Comparison of ENCODE assay signal across 8 cellular contexts in the genomic region with DNA sequence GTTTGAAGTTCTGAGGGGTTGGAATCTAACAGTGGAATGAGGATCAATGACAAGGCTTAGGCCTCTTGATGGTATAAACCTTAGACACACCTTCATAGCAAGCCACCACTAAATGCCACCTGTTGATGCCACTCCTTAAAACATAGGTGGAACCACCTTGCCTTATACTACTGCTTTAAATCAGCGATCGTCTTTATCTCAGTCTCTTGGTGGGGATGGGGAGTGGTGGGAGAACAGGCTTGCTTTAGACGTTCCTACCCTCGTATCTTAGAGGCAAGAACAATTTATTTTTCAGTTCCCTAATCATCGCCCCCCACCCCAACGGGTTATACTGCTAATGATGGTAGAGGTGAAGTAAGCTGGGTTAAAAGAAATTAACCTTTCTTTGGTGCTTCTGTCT. TPM values are rescaled to one million over a fixed set of nuclear protein-coding genes. Genes with fewer than 3 reads are reported as not detected.
DNase-seq lines count a peak whose midpoint lies in the region; ATAC-seq and TF ChIP-seq lines count a peak whose summit lies in the region.

No MANE protein-coding gene starts in this region.

- H3K36me3 Mint-ChIP-seq in CD8-positive, alpha-beta memory T cell = peaks cover 0 to 22% (median 4%) of the 10 kb centered on the region in 3 donors

- no peak for DNase-seq in CD8-positive, alpha-beta memory T cell
- DNase-seq in NCI-H526 (lab: John Stamatoyannopoulos, UW) (peak; percentile 26 to 41), ovary (no peak), NCI-H187 treated with DMSO at 0.1 percent for 48 hours (lab: John Stamatoyannopoulos, UW) (no peak), middle frontal gyrus (ENCODE audit: extremely low spot score, low spot score) (no peak), iPS-NIHi7 (ENCODE audit: extremely low spot score) (no peak)

- intact Hi-C loops in ovary (cut with DNase I) = loop anchor here in 1 of 4 donors (10.0 kb wide), 1 partner anchor 150 kb away; a partner anchor contains a TSS

- no peak for TF ChIP-seq EP300 in ovary (IDR thresholded peaks at IDR 0.05)

- POLR2A ChIA-PET in CD8-positive, alpha-beta memory T cell (lab: Charles Lee) = interaction anchor here (2.5 kb wide), 1 partner anchor 101 kb away, joined by 31 read pairs; a partner anchor contains a TSS

- TF ChIP-seq POLR2A in ovary (IDR thresholded peaks at IDR 0.05) = no peak

- no peak for TF ChIP-seq CTCF in ovary (IDR thresholded peaks at IDR 0.05)

- peaks cover 75 to 78% (median 76%) of the 10 kb centered on the region in 3 donors for H3K4me1 Mint-ChIP-seq in CD8-positive, alpha-beta memory T cell

- 24 to 29% (median 27%) methylated on average over 6 of the region's 6 CpGs for WGBS in ovary, 3 donors

- H3K9me3 Mint-ChIP-seq in CD8-positive, alpha-beta memory T cell = no peaks in the 10 kb centered on the region

- peak overlapping the region; percentile 72 to 99 (median 96) for H3K27ac Mint-ChIP-seq in CD8-positive, alpha-beta memory T cell

- CTCF ChIA-PET in CD8-positive, alpha-beta memory T cell (lab: Charles Lee) = no interaction called here

- H3K27ac ChIP-seq in CD8-positive, alpha-beta memory T cell (ENCODE audit: low read depth, low read length) = no peak overlapping the region
- H3K27ac ChIP-seq in ovary = no peak overlapping the region

- H3K4me3 Mint-ChIP-seq in CD8-positive, alpha-beta memory T cell = peak overlapping the region; percentile 87 to 99 (median 96)

- H3K9ac ChIP-seq in endocrine pancreas (ENCODE audit: control insufficient read depth, insufficient read depth, low read length) = no peak overlapping the region

- no peaks in the 10 kb centered on the region for H3K27me3 ChIP-seq in CD8-positive, alpha-beta memory T cell (ENCODE audit: insufficient read depth, low read length, poor library complexity, severe bottlenecking)
- no peaks in the 10 kb centered on the region for H3K27me3 ChIP-seq in endocrine pancreas (ENCODE audit: control insufficient read depth, insufficient read depth, low read length)
- no peaks in the 10 kb centered on the region for H3K27me3 ChIP-seq in ovary

- H3K9me3 ChIP-seq in CD8-positive, alpha-beta memory T cell (ENCODE audit: low read length) = no peaks in the 10 kb centered on the region
- H3K9me3 ChIP-seq in endocrine pancreas (ENCODE audit: control insufficient read depth, low read length) (no peaks in the 10 kb centered on the region), ovary (no peaks in the 10 kb centered on the region)

- peaks cover 53% of the 10 kb centered on the region for H3K4me1 ChIP-seq in CD8-positive, alpha-beta memory T cell (ENCODE audit: insufficient read depth, low read length)
- H3K4me1 ChIP-seq in endocrine pancreas (ENCODE audit: control insufficient read depth, insufficient read depth, low read length) (peaks cover 26% of the 10 kb centered on the region), ovary (ENCODE audit: insufficient read depth) (peaks cover 7% of the 10 kb centered on the region)

- no peak for ATAC-seq in HG03521 (IDR thresholded peaks at IDR 0.05; ENCODE audit: unreplicated experiment)

- no peaks in the 10 kb centered on the region for H3K36me3 ChIP-seq in CD8-positive, alpha-beta memory T cell (ENCODE audit: insufficient read depth, low read length)
- no peaks in the 10 kb centered on the region for H3K36me3 ChIP-seq in endocrine pancreas (ENCODE audit: control insufficient read depth, insufficient read depth, low read length)
- H3K36me3 ChIP-seq in ovary = no peaks in the 10 kb centered on the region

- H3K27me3 Mint-ChIP-seq in CD8-positive, alpha-beta memory T cell = peaks cover 0 to 2% of the 10 kb centered on the region in 2 donors

- H3K4me3 ChIP-seq in CD8-positive, alpha-beta memory T cell (ENCODE audit: low read length) = peak overlapping the region; percentile 92
- H3K4me3 ChIP-seq in endocrine pancreas (ENCODE audit: control insufficient read depth, insufficient read depth, low read length) = peak overlapping the region; percentile 97
- peak overlapping the region; percentile 94 for H3K4me3 ChIP-seq in ovary

RNA-seq across cellular contexts. Expression of a gene that starts 1.3 kb away (rescaled TPM):
- total RNA-seq in CD8-positive, alpha-beta memory T cell = 1 to 10 TPM; 5.6 to 6.2 TPM
- polyA plus RNA-seq in CD8-positive, alpha-beta memory T cell = 8.4 TPM
- total RNA-seq in ovary = 10 to 100 TPM in 5 of 7 donors, 1 to 10 TPM in 2; 9.4 to 15.0 (median 12.8) TPM
- 1 to 10 TPM; 6.8 to 6.9 TPM for polyA plus RNA-seq in ovary

Comparison
In these comparisons a context has a peak if more than half of its experiments do, and no peak if none do; other contexts are left out.
1. DNase-seq: peak in NCI-H526 (2 of 2); none in CD8-positive, alpha-beta memory T cell (0 of 5), ovary (0 of 5), NCI-H187 treated with DMSO at 0.1 percent for 48 hours (single experiment), middle frontal gyrus (single experiment) and iPS-NIHi7 (single experiment).
2. Peak in every context shown above with its lines, with median percentiles within 50 percentile points of each other: H3K4me3 ChIP-seq.